ENCODE assay signal across 15 cellular contexts in the genomic region with DNA sequence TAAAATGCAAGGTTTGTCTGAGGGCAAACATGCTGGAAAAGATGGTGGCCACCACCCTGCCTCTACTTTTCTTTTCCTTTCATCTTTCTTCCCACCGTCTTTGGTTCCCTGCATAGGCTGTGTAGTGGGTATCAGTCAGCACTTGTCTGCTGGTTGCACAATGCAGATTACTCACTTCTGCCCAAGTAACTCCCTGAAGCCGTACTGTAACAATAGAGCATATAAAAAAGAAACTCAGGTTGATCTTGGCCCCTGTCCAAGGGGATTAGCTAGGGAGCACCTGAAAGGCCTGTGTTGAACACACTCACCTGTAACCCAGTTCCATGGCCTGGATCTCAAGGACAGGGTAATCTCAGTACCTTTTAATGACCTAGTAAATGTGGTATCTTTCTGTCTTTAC.
DNase-seq lines count a peak whose midpoint lies in the region; ATAC-seq and TF ChIP-seq lines count a peak whose summit lies in the region.
"Had no signal": no experiment of that assay in that cellular context is flagged by ENCODE, and none has a peak within 500 bp of the region (broad histone marks: within the 10 kb centered on the region; RNA-seq: fewer than 3 reads in every experiment).

No MANE protein-coding gene starts in this region.

- peak overlapping the region; percentile 22 for H3K27ac ChIP-seq in RWPE2 (ENCODE audit: poor library complexity, severe bottlenecking)
- H3K27ac ChIP-seq: neutrophil had no signal

- peak; percentile 17 for DNase-seq in AG09309 (ENCODE audit: low read depth)
- DNase-seq in LNCaP clone FGC (ENCODE audit: low read depth): peak; percentile 90
- no peak for DNase-seq in RWPE2 (ENCODE audit: low spot score)
- peak; percentile 90 for DNase-seq in kidney tubule cell (ENCODE audit: low spot score)
- DNase-seq in stimulated activated naive CD4-positive, alpha-beta T cell treated with Interleukin-2 at 50 U/mL for 16 hours (lab: John Stamatoyannopoulos, UW): no peak
- no peak for DNase-seq in AG08396 (ENCODE audit: low spot score)
- DNase-seq: activated CD8-positive, alpha-beta memory T cell treated with anti-CD3 and anti-CD28 coated beads, Interleukin-2, amount 10 ng/mL, durations not matched to agents 7 days and 5 days; amygdala; BE2C; effector memory CD8-positive, alpha-beta T cell; OCI-M1; stimulated activated CD4-positive, alpha-beta T cell treated with anti-CD3 and anti-CD28 coated beads, Interleukin-1b, Interleukin-23, amount 100 ng/mL, for 48 hours had no signal

- H3K4me3 ChIP-seq in AG09309 (ENCODE audit: control insufficient read depth, low read depth, low read length) (no peak overlapping the region), LNCaP clone FGC (ENCODE audit: low read depth, low read length) (no peak overlapping the region), RWPE2 (ENCODE audit: severe bottlenecking) (no peak overlapping the region)

- H3K36me3 ChIP-seq in RWPE2 (ENCODE audit: low read depth): no peaks in the 10 kb centered on the region
- H3K36me3 ChIP-seq: BE2C, neutrophil had no signal

- peaks cover 2% of the 10 kb centered on the region for H3K9me3 ChIP-seq in RWPE2 (ENCODE audit: severe bottlenecking)
- H3K9me3 ChIP-seq: BE2C, neutrophil had no signal

- TF ChIP-seq CTCF in AG09309 (IDR thresholded peaks at IDR 0.05; ENCODE audit: control insufficient read depth, insufficient read depth, low read depth, low read length, missing control alignments): no peak
- no peak for TF ChIP-seq CTCF in LNCaP clone FGC (IDR thresholded peaks at IDR 0.05; ENCODE audit: control insufficient read depth, extremely low read depth, insufficient read depth)
- TF ChIP-seq CTCF in RWPE2 (IDR thresholded peaks at IDR 0.05; ENCODE audit: poor library complexity, severe bottlenecking): no peak

- ATAC-seq in RWPE2 (ENCODE audit: low read depth) (peak; percentile 92), HG02885 (IDR thresholded peaks at IDR 0.05; ENCODE audit: poor library complexity, unreplicated experiment) (no peak), HG03520 (IDR thresholded peaks at IDR 0.05; ENCODE audit: unreplicated experiment) (no peak)
- ATAC-seq: activated CD8-positive, alpha-beta memory T cell treated with anti-CD3 and anti-CD28 coated beads, Interleukin-2, amount 10 ng/mL, durations not matched to agents 7 days and 5 days; effector memory CD8-positive, alpha-beta T cell had no signal

- peaks cover 31% of the 10 kb centered on the region for H3K27me3 ChIP-seq in RWPE2 (ENCODE audit: insufficient read depth, poor library complexity, severe bottlenecking)

- peaks cover 11% of the 10 kb centered on the region for H3K4me1 ChIP-seq in RWPE2 (ENCODE audit: insufficient read depth, poor library complexity, severe bottlenecking)
- H3K4me1 ChIP-seq: BE2C had no signal

Comparison
In these comparisons a context has a peak if more than half of its experiments do, and no peak if none do; other contexts are left out.
1. DNase-seq: peak in AG09309 (single experiment), LNCaP clone FGC (single experiment) and kidney tubule cell (single experiment); none in RWPE2 (single experiment), stimulated activated naive CD4-positive, alpha-beta T cell treated with Interleukin-2 at 50 U/mL for 16 hours (single experiment) and AG08396 (single experiment).